13 cellular contexts compared by ENCODE assay signal in the genomic region with DNA sequence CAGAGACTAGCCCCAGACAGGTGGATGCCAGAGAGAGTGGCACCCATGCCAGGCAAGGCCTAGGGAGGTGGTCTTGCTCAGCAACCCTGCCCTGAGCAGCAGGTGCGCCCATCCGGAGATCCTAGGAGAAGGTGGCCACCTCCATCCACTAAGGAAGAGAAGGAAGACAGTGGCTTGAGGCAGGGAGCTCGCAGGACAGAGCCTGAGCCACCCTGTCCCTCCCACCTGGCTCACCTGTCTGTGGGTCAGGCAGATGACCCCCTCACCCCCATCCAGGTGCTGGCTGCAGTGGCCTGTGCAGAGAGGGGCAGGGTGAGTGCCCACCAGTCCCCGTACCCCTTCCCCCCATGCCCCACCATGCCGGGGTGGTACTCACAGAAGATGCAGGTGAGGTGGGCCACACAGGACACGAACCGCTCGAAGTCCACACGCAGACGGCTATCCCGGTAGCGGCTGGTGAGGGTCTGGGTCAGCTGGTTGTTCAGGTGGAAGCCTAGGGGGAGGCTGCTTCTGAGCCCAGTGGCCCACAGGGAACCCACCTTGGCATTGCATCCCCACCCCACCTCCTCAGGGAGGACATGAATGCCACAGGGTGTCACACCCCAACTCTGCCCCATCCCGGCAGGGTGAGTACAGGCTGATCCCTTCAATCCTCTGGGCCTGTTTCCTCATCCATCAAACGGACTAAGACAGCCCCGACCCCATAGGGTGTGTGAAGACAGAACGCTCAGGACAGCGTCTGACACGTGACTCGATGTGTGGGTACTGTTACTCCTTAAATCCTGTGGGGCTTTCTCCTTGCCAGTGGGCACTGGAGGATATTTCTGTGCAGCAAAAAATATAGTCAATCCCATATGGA. TPM values are rescaled to one million over a fixed set of nuclear protein-coding genes. Genes with fewer than 3 reads are reported as not detected.
DNase-seq lines count a peak whose midpoint lies in the region; ATAC-seq and TF ChIP-seq lines count a peak whose summit lies in the region.
"Had no signal": no experiment of that assay in that cellular context is flagged by ENCODE, and none has a peak within 500 bp of the region (broad histone marks: within the 10 kb centered on the region; RNA-seq: fewer than 3 reads in every experiment).

No MANE protein-coding gene starts in this region.

- no peaks in the 10 kb centered on the region for H3K9me3 ChIP-seq in colonic mucosa
- no peaks in the 10 kb centered on the region for H3K9me3 ChIP-seq in transverse colon

- H3K36me3 Mint-ChIP-seq in activated CD4-positive, alpha-beta T cell treated with anti-CD3 and anti-CD28 coated beads, Interleukin-2, amount 10 ng/mL, durations not matched to agents 24 days and 14 days (ENCODE audit: low read depth): peaks cover 33% of the 10 kb centered on the region
- H3K36me3 Mint-ChIP-seq in natural killer cell: peaks cover 6% of the 10 kb centered on the region

- in situ Hi-C loops in transverse colon (cut with MboI; ENCODE audit: low pct_ligation_motif_present in 1 of 4, low pct_unique_long_range_greater_than_20kb in 1 of 4, low sequenced_read_pairs in 3 of 4): no loop called here

- H3K9me3 Mint-ChIP-seq in activated CD4-positive, alpha-beta T cell treated with anti-CD3 and anti-CD28 coated beads, Interleukin-2, amount 10 ng/mL, durations not matched to agents 24 days and 14 days: no peaks in the 10 kb centered on the region
- no peaks in the 10 kb centered on the region for H3K9me3 Mint-ChIP-seq in natural killer cell

- no peaks in the 10 kb centered on the region for H3K27me3 Mint-ChIP-seq in activated CD4-positive, alpha-beta T cell treated with anti-CD3 and anti-CD28 coated beads, Interleukin-2, amount 10 ng/mL, durations not matched to agents 24 days and 14 days
- H3K27me3 Mint-ChIP-seq in natural killer cell (ENCODE audit: low read depth in 2 of 2): no peaks in the 10 kb centered on the region

- peak overlapping the region; percentile 5 for H3K27ac Mint-ChIP-seq in activated CD4-positive, alpha-beta T cell treated with anti-CD3 and anti-CD28 coated beads, Interleukin-2, amount 10 ng/mL, durations not matched to agents 24 days and 14 days
- H3K27ac Mint-ChIP-seq in natural killer cell: peak overlapping the region; percentile 86 to 95

- DNase-seq in activated CD4-positive, alpha-beta T cell treated with anti-CD3 and anti-CD28 coated beads, Interleukin-2, amount 10 ng/mL, durations not matched to agents 24 days and 14 days: no peak
- DNase-seq in activated CD4-positive, alpha-beta T cell treated with anti-CD3 and anti-CD28 coated beads for 1 hour: no peak
- DNase-seq in colonic mucosa (peak; percentile 29), natural killer cell (no peak), transverse colon (no peak), NCI-H526 treated with DMSO at 0.1 percent for 48 hours (lab: John Stamatoyannopoulos, UW) (no peak), NCI-H2081 (lab: John Stamatoyannopoulos, UW) (no peak)
- DNase-seq: activated CD4-positive, alpha-beta T cell treated with anti-CD3 and anti-CD28 coated beads, Interleukin-2, amount 50 U/mL, for 1 hour; amniotic stem cell; KG1 had no signal

- no peak for TF ChIP-seq EP300 in transverse colon (IDR thresholded peaks at IDR 0.05; ENCODE audit: low read depth)

- H3K4me1 ChIP-seq in colonic mucosa: no peaks in the 10 kb centered on the region
- peaks cover 4 to 57% (median 38%) of the 10 kb centered on the region in 4 donors for H3K4me1 ChIP-seq in transverse colon

- ATAC-seq in natural killer cell: no peak
- ATAC-seq in GM18873 (IDR thresholded peaks at IDR 0.05; ENCODE audit: low FRiP score, unreplicated experiment): no peak

- H3K27ac ChIP-seq in colonic mucosa (peak overlapping the region; percentile 82), transverse colon (peak overlapping the region; percentile 82 to 89 (median 85))

- TF ChIP-seq CTCF in colonic mucosa (IDR thresholded peaks at IDR 0.05) (no peak), natural killer cell (IDR thresholded peaks at IDR 0.05) (no peak), transverse colon (IDR thresholded peaks at IDR 0.05) (no peak)

- H3K4me3 Mint-ChIP-seq in activated CD4-positive, alpha-beta T cell treated with anti-CD3 and anti-CD28 coated beads, Interleukin-2, amount 10 ng/mL, durations not matched to agents 24 days and 14 days: no peak overlapping the region
- H3K4me3 Mint-ChIP-seq in natural killer cell: no peak overlapping the region

- peak overlapping the region in 1 of 2 donors; percentile 75 for H3K9ac ChIP-seq in colonic mucosa (ENCODE audit: low read depth in 2 of 2, low read length in 2 of 2)

- H3K36me3 ChIP-seq in colonic mucosa (peaks cover 17% of the 10 kb centered on the region), transverse colon (peaks cover 0 to 22% (median 7%) of the 10 kb centered on the region in 4 donors)

- peaks cover 37% of the 10 kb centered on the region for H3K4me1 Mint-ChIP-seq in activated CD4-positive, alpha-beta T cell treated with anti-CD3 and anti-CD28 coated beads, Interleukin-2, amount 10 ng/mL, durations not matched to agents 24 days and 14 days
- peaks cover 65 to 81% of the 10 kb centered on the region in 2 donors for H3K4me1 Mint-ChIP-seq in natural killer cell

- no peak overlapping the region for H3K4me3 ChIP-seq in colonic mucosa
- H3K4me3 ChIP-seq in transverse colon: no peak overlapping the region
- H3K4me3 ChIP-seq: skin epidermis had no signal

- 82% methylated on average over 16 of the region's 19 CpGs; no CpG with 5 or more reads in 1 of the 2 donors for WGBS in transverse colon (ENCODE audit: low coverage in 1 of 2), 2 donors

- no peak for TF ChIP-seq POLR2A in transverse colon (IDR thresholded peaks at IDR 0.05)

- H3K27me3 ChIP-seq in colonic mucosa (no peaks in the 10 kb centered on the region), transverse colon (no peaks in the 10 kb centered on the region)

- intact Hi-C loops in activated CD4-positive, alpha-beta T cell treated with anti-CD3 and anti-CD28 coated beads, Interleukin-2, amount 10 ng/mL, durations not matched to agents 24 days and 14 days (cut with micrococcal nuclease): loop anchor here (5.0 kb wide), 2 partner anchors 74 to 101 kb away; partner anchors contain the start of gene ECH1
- intact Hi-C loops in colonic mucosa (cut with DNase I): no loop called here
- intact Hi-C loops in natural killer cell (cut with micrococcal nuclease): loop anchor here (5.0 to 10.0 kb wide), 2 partner anchors 34 to 134 kb away; no protein-coding TSS in a partner anchor
- intact Hi-C loops in transverse colon (cut with DNase I; ENCODE audit: low total_unique reads): no loop called here

RNA-seq across cellular contexts. Expression of gene CAPN12, which starts 13.3 kb away (rescaled TPM):
- total RNA-seq in activated CD4-positive, alpha-beta T cell treated with anti-CD3 and anti-CD28 coated beads, Interleukin-2, amount 10 ng/mL, durations not matched to agents 24 days and 14 days: 3.2 and 3.5 TPM in 2 replicates
- 1 to 10 TPM; 5.2 to 5.7 TPM for total RNA-seq in colonic mucosa
- total RNA-seq in natural killer cell: 10 to 100 TPM in 2 of 3 donors, 1 to 10 TPM in 1; 7.4 to 51.0 (median 26.7) TPM
- 10 to 100 TPM in 2 of 4 donors, 1 to 10 TPM in 1, not detected in 1; 2.6 to 44.8 (median 14.4) TPM for total RNA-seq in transverse colon

RNA-seq across cellular contexts. Expression of gene LGALS7, which starts 42.4 kb away (rescaled TPM):
- not detected in 2 replicates for total RNA-seq in activated CD4-positive, alpha-beta T cell treated with anti-CD3 and anti-CD28 coated beads, Interleukin-2, amount 10 ng/mL, durations not matched to agents 24 days and 14 days
- total RNA-seq in colonic mucosa (not detected), natural killer cell (not detected), transverse colon (not detected)
- total RNA-seq: A673 had no signal

RNA-seq across cellular contexts. Expression of gene LGALS7B, which starts 58.0 kb away (rescaled TPM):
- not detected in 2 replicates for total RNA-seq in activated CD4-positive, alpha-beta T cell treated with anti-CD3 and anti-CD28 coated beads, Interleukin-2, amount 10 ng/mL, durations not matched to agents 24 days and 14 days
- total RNA-seq in colonic mucosa (not detected), natural killer cell (not detected), transverse colon (not detected)
- total RNA-seq: A673 had no signal

Comparison
In these comparisons a context has a peak if more than half of its experiments do, and no peak if none do; other contexts are left out.
1. intact Hi-C loops: an anchor here in activated CD4-positive, alpha-beta T cell treated with anti-CD3 and anti-CD28 coated beads, Interleukin-2, amount 10 ng/mL, durations not matched to agents 24 days and 14 days (5.0 kb wide) and natural killer cell (5.0 to 10.0 kb wide); none called in colonic mucosa and transverse colon.